21 cellular contexts compared by ENCODE assay signal in the genomic region with DNA sequence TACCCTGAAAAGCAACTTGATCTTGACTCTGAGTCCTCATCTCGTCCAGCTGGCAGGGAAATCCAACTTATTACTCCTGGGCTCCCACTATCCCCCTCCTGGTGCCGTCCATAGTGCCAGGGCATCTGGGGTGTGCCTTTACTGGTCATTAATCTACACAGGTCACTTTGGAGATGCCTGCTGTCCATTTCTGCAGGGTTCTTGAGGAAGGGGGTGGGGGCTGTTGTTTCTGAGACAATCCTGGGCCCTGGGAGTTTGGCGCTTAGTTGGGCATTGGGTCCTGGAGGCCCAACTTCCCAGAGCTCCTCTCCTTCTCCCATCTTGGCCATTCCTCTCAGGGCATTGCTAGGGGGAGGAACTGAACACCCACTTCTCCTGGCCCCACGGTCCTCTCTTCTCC. TPM values are rescaled to one million over a fixed set of nuclear protein-coding genes. Genes with fewer than 3 reads are reported as not detected.
DNase-seq lines count a peak whose midpoint lies in the region; ATAC-seq and TF ChIP-seq lines count a peak whose summit lies in the region.
"Had no signal": no experiment of that assay in that cellular context is flagged by ENCODE, and none has a peak within 500 bp of the region (broad histone marks: within the 10 kb centered on the region; RNA-seq: fewer than 3 reads in every experiment).

No MANE protein-coding gene starts in this region.

- peaks cover 26% of the 10 kb centered on the region for H3K4me1 Mint-ChIP-seq in endothelial cell (ENCODE audit: unreplicated experiment)

- H3K9me3 ChIP-seq in gastroesophageal sphincter, result no peaks in the 10 kb centered on the region
- H3K9me3 ChIP-seq in transverse colon, result no peaks in the 10 kb centered on the region
- H3K9me3 ChIP-seq: A549, MG63 had no signal

- H3K27ac ChIP-seq in gastroesophageal sphincter (peak overlapping the region; percentile 60 to 96 (median 92)), transverse colon (peak overlapping the region; percentile 68 to 94 (median 84)), brain microvascular endothelial cell (no peak overlapping the region)
- H3K27ac ChIP-seq: A549, RWPE1 had no signal

- intact Hi-C loops in posterior vena cava (cut with DNase I), result loop anchor here in 1 of 2 donors (10.0 kb wide), 1 partner anchor 212 kb away; the partner anchor contains the start of gene FAM241B
- intact Hi-C loops in transverse colon (cut with DNase I; ENCODE audit: low total_unique reads), result no loop called here

- peak overlapping the region; percentile 42 for H3K27ac Mint-ChIP-seq in endothelial cell (ENCODE audit: unreplicated experiment)

- TF ChIP-seq CTCF in endothelial cell (IDR thresholded peaks at IDR 0.05; ENCODE audit: unreplicated experiment) (no peak), gastroesophageal sphincter (IDR thresholded peaks at IDR 0.05) (no peak), transverse colon (IDR thresholded peaks at IDR 0.05) (no peak), brain microvascular endothelial cell (IDR thresholded peaks at IDR 0.05; ENCODE audit: low read depth, low read length, missing control alignments) (no peak)

- DNase-seq in endothelial cell (ENCODE audit: low spot score), result no peak
- peak; percentile 40 for DNase-seq in posterior vena cava (ENCODE audit: low spot score)
- DNase-seq in transverse colon, result no peak
- DNase-seq in GM03348 (ENCODE audit: low spot score), result no peak
- DNase-seq in HuH-7 (ENCODE audit: low spot score), result no peak
- DNase-seq in brain microvascular endothelial cell, result no peak
- DNase-seq: C1 segment of cervical spinal cord; CD4-positive, alpha-beta memory T cell; COR-L47; IMR-90; KG1; MG63; NCI-H1105 treated with DMSO at 0.1 percent for 48 hours; NCI-H446 treated with DMSO at 0.1 percent for 48 hours; NCI-H526 had no signal

- 74 to 100% methylated on average over 1 to 3 of the region's 4 CpGs for WGBS in gastroesophageal sphincter (ENCODE audit: low coverage in 1 of 2), 2 donors
- WGBS in transverse colon (ENCODE audit: low coverage in 1 of 2), 2 donors, result 84 to 100% methylated on average over 2 to 4 of the region's 4 CpGs

- H3K36me3 ChIP-seq in gastroesophageal sphincter (no peaks in the 10 kb centered on the region), transverse colon (no peaks in the 10 kb centered on the region), brain microvascular endothelial cell (replicated peaks) (no peaks in the 10 kb centered on the region)
- H3K36me3 ChIP-seq: MG63 had no signal

- ATAC-seq in gastroesophageal sphincter, result no peak
- ATAC-seq: A549, Panc1 had no signal

- no peaks in the 10 kb centered on the region for H3K9me3 Mint-ChIP-seq in endothelial cell (ENCODE audit: unreplicated experiment)
- H3K9me3 Mint-ChIP-seq: CD4-positive, alpha-beta memory T cell had no signal

- H3K4me1 ChIP-seq in gastroesophageal sphincter (peaks cover 0 to 81% (median 0%) of the 10 kb centered on the region in 3 donors), transverse colon (peaks cover 33 to 70% (median 53%) of the 10 kb centered on the region in 4 donors)

- in situ Hi-C loops in transverse colon (cut with MboI; ENCODE audit: low pct_ligation_motif_present in 1 of 4, low pct_unique_long_range_greater_than_20kb in 1 of 4, low sequenced_read_pairs in 3 of 4) (loop anchor here in 3 of 4 donors (5.0 to 25.0 kb wide), 2 partner anchors 80 to 215 kb away; partner anchors contain the start of gene FAM241B (in 2 of the 3)), brain microvascular endothelial cell (cut with HindIII; ENCODE audit: low pct_ligation_motif_present, low sequenced_read_pairs) (no loop called here)

- no peaks in the 10 kb centered on the region for H3K36me3 Mint-ChIP-seq in endothelial cell (ENCODE audit: low read depth, unreplicated experiment)
- H3K36me3 Mint-ChIP-seq: CD4-positive, alpha-beta memory T cell had no signal

- TF ChIP-seq POLR2A in gastroesophageal sphincter (IDR thresholded peaks at IDR 0.05), result no peak
- no peak for TF ChIP-seq POLR2A in transverse colon (IDR thresholded peaks at IDR 0.05)

- peaks cover 6% of the 10 kb centered on the region for H3K27me3 Mint-ChIP-seq in endothelial cell (ENCODE audit: unreplicated experiment)
- H3K27me3 Mint-ChIP-seq: CD4-positive, alpha-beta memory T cell had no signal

- no peak overlapping the region for H3K4me3 Mint-ChIP-seq in endothelial cell (ENCODE audit: unreplicated experiment)

- no peak for TF ChIP-seq EP300 in gastroesophageal sphincter (IDR thresholded peaks at IDR 0.05)
- TF ChIP-seq EP300 in transverse colon (IDR thresholded peaks at IDR 0.05; ENCODE audit: low read depth), result no peak

- no peaks in the 10 kb centered on the region for H3K27me3 ChIP-seq in gastroesophageal sphincter
- H3K27me3 ChIP-seq in transverse colon, result no peaks in the 10 kb centered on the region
- no peaks in the 10 kb centered on the region for H3K27me3 ChIP-seq in brain microvascular endothelial cell (replicated peaks)
- H3K27me3 ChIP-seq: MG63 had no signal

- H3K4me3 ChIP-seq in gastroesophageal sphincter (no peak overlapping the region), transverse colon (no peak overlapping the region), brain microvascular endothelial cell (ENCODE audit: low read depth, low read length) (no peak overlapping the region)
- H3K4me3 ChIP-seq: A549, MG63 had no signal

RNA-seq across cellular contexts. Expression of gene TACR2, which starts 6.0 kb away (rescaled TPM):
- total RNA-seq in endothelial cell (ENCODE audit: unreplicated experiment), result not detected
- 100 to 1,000 TPM in 2 of 4 donors, 10 to 100 TPM in 2; 37.1 to 176 (median 122) TPM for total RNA-seq in gastroesophageal sphincter
- total RNA-seq in posterior vena cava, result 1 to 10 TPM in 1 of 2 donors, under 1 TPM in 1; 0.71 to 3.0 TPM
- total RNA-seq in transverse colon, result 100 to 1,000 TPM in 2 of 4 donors, 10 to 100 TPM in 2; 18.9 to 241 (median 78.9) TPM
- total RNA-seq: Daoy, G401, IMR-90 had no signal

RNA-seq across cellular contexts. Expression of gene TSPAN15, which starts 28.6 kb away (rescaled TPM):
- total RNA-seq in endothelial cell (ENCODE audit: unreplicated experiment), result 195 TPM
- total RNA-seq in gastroesophageal sphincter, result 10 to 100 TPM; 51.9 to 66.7 (median 58.1) TPM
- total RNA-seq in posterior vena cava, result 10 to 100 TPM; 44.6 to 45.6 TPM
- total RNA-seq in transverse colon, result 100 to 1,000 TPM in 3 of 4 donors, 10 to 100 TPM in 1; 97.7 to 152 (median 148) TPM
- total RNA-seq: IMR-90 had no signal

Comparison
In these comparisons a context has a peak if more than half of its experiments do, and no peak if none do; other contexts are left out.
1. RNA of gene TACR2, which starts 6.0 kb away (total RNA-seq): 37.1 to 176 TPM in gastroesophageal sphincter and 18.9 to 241 TPM in transverse colon; 0.71 to 3.0 TPM in posterior vena cava and not detected in endothelial cell (single experiment); every median in the first group is over 4 times any median in the second.